Comparison of ENCODE assay signal across 27 cellular contexts in genomic region chr7:141748401-141748800, GRCh38. TPM values are rescaled to one million over a fixed set of nuclear protein-coding genes. Genes with fewer than 3 reads are reported as not detected.
"Had no signal": no experiment of that assay in that cellular context is flagged by ENCODE, and none has a peak within 500 bp of the region (broad histone marks: within the 10 kb centered on the region; RNA-seq: fewer than 3 reads in every experiment).

No MANE protein-coding gene starts in this region.

- DNase-seq: activated CD4-positive, alpha-beta memory T cell treated with anti-CD3 and anti-CD28 coated beads for 36 hours; activated CD4-positive, alpha-beta T cell treated with anti-CD3 and anti-CD28 coated beads for 4 hours; activated CD4-positive, CD25-positive, alpha-beta regulatory T cell; activated effector memory CD4-positive, alpha-beta T cell treated with Interleukin-2 at 50 U/mL for 16 hours; activated naive CD4-positive, alpha-beta T cell treated with anti-CD3 and anti-CD28 coated beads for 36 hours; activated T-cell treated with anti-CD3 and anti-CD28 coated beads, Interleukin-2, amount 50 U/mL, for 72 hours; central memory CD4-positive, alpha-beta T cell; colonic mucosa; dorsolateral prefrontal cortex; effector memory CD8-positive, alpha-beta T cell; head of caudate nucleus; kidney; left lung; naive thymus-derived CD8-positive, alpha-beta T cell; ovary; psoas muscle; right cardiac atrium; stimulated activated CD4-positive, alpha-beta T cell treated with anti-CD3 and anti-CD28 coated beads, Interleukin-1b, Interleukin-23, amount 100 ng/mL, for 48 hours; substantia nigra; thyroid gland had no signal

- H3K4me1 ChIP-seq: colonic mucosa, left lung, neural progenitor cell, psoas muscle, thyroid gland had no signal

- H2AFZ ChIP-seq: neural progenitor cell had no signal

- H3K27ac ChIP-seq: colonic mucosa, dorsolateral prefrontal cortex, left lung, neural progenitor cell, ovary, psoas muscle, thyroid gland had no signal

- H3K4me1 Mint-ChIP-seq: neural progenitor cell had no signal

- ATAC-seq: activated T-cell treated with anti-CD3 and anti-CD28 coated beads, Interleukin-2, amount 50 U/mL, for 72 hours; effector memory CD8-positive, alpha-beta T cell; esophagus mucosa; left lung; naive thymus-derived CD8-positive, alpha-beta T cell; psoas muscle; right cardiac atrium had no signal

- H3K4me2 ChIP-seq: neural progenitor cell had no signal

- H3K27me3 Mint-ChIP-seq: activated CD4-positive, alpha-beta memory T cell treated with anti-CD3 and anti-CD28 coated beads for 36 hours; effector memory CD8-positive, alpha-beta T cell; naive thymus-derived CD8-positive, alpha-beta T cell; stimulated activated naive CD8-positive, alpha-beta T cell treated with anti-CD3 and anti-CD28 coated beads, Interleukin-15, Interleukin-2, amounts not matched to agents 100 ng/mL and 50 ng/mL, for 24 hours had no signal

- H3K4me3 ChIP-seq: colonic mucosa, dorsolateral prefrontal cortex, left lung, lung, neural progenitor cell, ovary, psoas muscle, thyroid gland had no signal

- H3K9me3 ChIP-seq: thyroid gland had no signal

- H3K4me3 Mint-ChIP-seq: activated CD4-positive, alpha-beta memory T cell treated with anti-CD3 and anti-CD28 coated beads for 36 hours; activated naive CD4-positive, alpha-beta T cell treated with anti-CD3 and anti-CD28 coated beads for 36 hours; activated T-cell treated with anti-CD3 and anti-CD28 coated beads, Interleukin-2, amount 50 U/mL, for 72 hours; effector memory CD8-positive, alpha-beta T cell; naive thymus-derived CD8-positive, alpha-beta T cell; neural progenitor cell; stimulated activated naive CD8-positive, alpha-beta T cell treated with anti-CD3 and anti-CD28 coated beads, Interleukin-15, Interleukin-2, amounts not matched to agents 100 ng/mL and 50 ng/mL, for 24 hours had no signal

- H3K9ac ChIP-seq: neural progenitor cell had no signal

- H3K36me3 ChIP-seq: ovary had no signal

- H3K27me3 ChIP-seq: colonic mucosa, dorsolateral prefrontal cortex, left lung, neural progenitor cell, ovary, thyroid gland had no signal

- H3K27ac Mint-ChIP-seq: activated CD4-positive, alpha-beta memory T cell treated with anti-CD3 and anti-CD28 coated beads for 36 hours; activated naive CD4-positive, alpha-beta T cell treated with anti-CD3 and anti-CD28 coated beads for 36 hours; activated T-cell treated with anti-CD3 and anti-CD28 coated beads, Interleukin-2, amount 50 U/mL, for 72 hours; effector memory CD8-positive, alpha-beta T cell; naive thymus-derived CD8-positive, alpha-beta T cell; neural progenitor cell; stimulated activated naive CD8-positive, alpha-beta T cell treated with anti-CD3 and anti-CD28 coated beads, Interleukin-15, Interleukin-2, amounts not matched to agents 100 ng/mL and 50 ng/mL, for 24 hours had no signal

RNA-seq across cellular contexts. Expression of gene TAS2R3, which starts 15.5 kb away (rescaled TPM):
- polyA plus RNA-seq: lung; naive thymus-derived CD8-positive, alpha-beta T cell had no signal

RNA-seq across cellular contexts. Expression of gene WEE2, which starts 40.2 kb away (rescaled TPM):
- total RNA-seq: activated CD4-positive, alpha-beta memory T cell treated with anti-CD3 and anti-CD28 coated beads for 36 hours; activated naive CD4-positive, alpha-beta T cell treated with anti-CD3 and anti-CD28 coated beads for 36 hours; activated T-cell treated with anti-CD3 and anti-CD28 coated beads, Interleukin-2, amount 50 U/mL, for 72 hours; colonic mucosa; endothelial cell of umbilical vein; esophagus mucosa; left lung; lung; naive thymus-derived CD8-positive, alpha-beta T cell; psoas muscle; right cardiac atrium; skeletal muscle tissue; ureter had no signal
- polyA plus RNA-seq: endothelial cell of umbilical vein; lung; naive thymus-derived CD8-positive, alpha-beta T cell; psoas muscle; right cardiac atrium had no signal
